16 cellular contexts compared by ENCODE assay signal in the genomic region with DNA sequence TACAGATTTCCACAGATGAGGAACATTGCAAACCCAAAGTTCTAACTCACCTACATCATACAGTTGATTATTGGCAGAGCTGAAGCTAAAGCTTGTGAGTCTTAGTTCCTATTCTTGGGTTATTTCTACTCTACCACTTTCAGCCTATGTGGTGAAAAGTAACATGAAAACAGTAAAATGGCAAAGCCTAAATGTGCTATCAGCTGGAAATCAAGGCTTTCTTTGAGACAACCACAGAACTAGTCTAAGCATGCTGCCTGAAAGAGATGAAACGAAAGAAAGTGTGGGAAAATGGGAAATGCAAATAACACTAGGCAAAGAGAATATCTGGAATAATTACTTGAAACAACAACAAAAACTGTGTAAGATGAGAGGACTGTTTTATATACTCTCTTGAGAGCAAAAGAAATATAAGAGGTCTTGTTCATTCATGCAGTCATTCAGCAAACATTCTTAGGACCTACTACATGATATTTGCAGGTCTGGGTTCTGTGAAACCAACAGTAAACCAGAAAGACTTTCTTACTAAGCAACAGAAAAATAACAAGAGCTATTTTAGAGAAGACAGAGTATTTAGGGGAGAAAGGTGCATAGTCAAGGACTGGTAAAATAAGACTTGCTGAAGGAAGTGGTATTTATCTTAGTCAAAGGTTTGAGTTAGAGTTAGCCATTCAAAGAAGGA.
DNase-seq lines count a peak whose midpoint lies in the region; ATAC-seq and TF ChIP-seq lines count a peak whose summit lies in the region.
"Had no signal": no experiment of that assay in that cellular context is flagged by ENCODE, and none has a peak within 500 bp of the region (broad histone marks: within the 10 kb centered on the region; RNA-seq: fewer than 3 reads in every experiment).

No MANE protein-coding gene starts in this region.

- no peaks in the 10 kb centered on the region for H3K27me3 ChIP-seq in dorsolateral prefrontal cortex
- H3K27me3 ChIP-seq: gastrocnemius medialis had no signal

- DNase-seq in activated CD8-positive, alpha-beta T cell treated with anti-CD3 and anti-CD28 coated beads for 36 hours: no peak
- DNase-seq in progenitor cell of endocrine pancreas (ENCODE audit: low spot score, unreplicated experiment) (no peak), dorsolateral prefrontal cortex (no peak)
- DNase-seq: activated CD4-positive, CD25-positive, alpha-beta regulatory T cell treated with anti-CD3 and anti-CD28 coated beads, Interleukin-2, amount 50 U/mL, for 72 hours; activated T-cell treated with anti-CD3 and anti-CD28 coated beads, Interleukin-2, amount 50 U/mL, for 72 hours; AML-193; anterior cingulate cortex; DMS79 treated with DMSO at 0.1 percent for 48 hours; effector CD8-positive, alpha-beta T cell; gastrocnemius medialis; kidney glomerular epithelial cell had no signal

- H3K4me3 ChIP-seq in dorsolateral prefrontal cortex: no peak overlapping the region
- H3K4me3 ChIP-seq: gastrocnemius medialis had no signal

- POLR2A ChIA-PET in activated CD8-positive, alpha-beta T cell treated with anti-CD3 and anti-CD28 coated beads for 36 hours (lab: Charles Lee): no interaction called here

- H3K27me3 Mint-ChIP-seq in activated CD8-positive, alpha-beta T cell treated with anti-CD3 and anti-CD28 coated beads for 36 hours: no peaks in the 10 kb centered on the region
- no peaks in the 10 kb centered on the region for H3K27me3 Mint-ChIP-seq in progenitor cell of endocrine pancreas

- no peak for TF ChIP-seq CTCF in activated CD8-positive, alpha-beta T cell treated with anti-CD3 and anti-CD28 coated beads for 36 hours (IDR thresholded peaks at IDR 0.05)
- no peak for TF ChIP-seq CTCF in progenitor cell of endocrine pancreas (IDR thresholded peaks at IDR 0.05; ENCODE audit: unreplicated experiment)
- no peak for TF ChIP-seq CTCF in dorsolateral prefrontal cortex (IDR thresholded peaks at IDR 0.05 in 54 of 56, conservative IDR thresholded peaks at IDR 0.05 in 2 of 56; ENCODE audit: low read depth in 1 of 56, partially characterized antibody in 56 of 56)

- H3K4me3 Mint-ChIP-seq in activated CD8-positive, alpha-beta T cell treated with anti-CD3 and anti-CD28 coated beads for 36 hours: no peak overlapping the region
- no peak overlapping the region for H3K4me3 Mint-ChIP-seq in progenitor cell of endocrine pancreas (ENCODE audit: low read depth)
- H3K4me3 Mint-ChIP-seq: activated T-cell treated with anti-CD3 and anti-CD28 coated beads, Interleukin-2, amount 50 U/mL, for 72 hours had no signal

- peaks cover 1% of the 10 kb centered on the region for H3K9me3 Mint-ChIP-seq in activated CD8-positive, alpha-beta T cell treated with anti-CD3 and anti-CD28 coated beads for 36 hours
- H3K9me3 Mint-ChIP-seq in progenitor cell of endocrine pancreas (ENCODE audit: low read depth): peaks cover 7% of the 10 kb centered on the region

- no peaks in the 10 kb centered on the region for H3K36me3 Mint-ChIP-seq in activated CD8-positive, alpha-beta T cell treated with anti-CD3 and anti-CD28 coated beads for 36 hours (ENCODE audit: low read depth)
- no peaks in the 10 kb centered on the region for H3K36me3 Mint-ChIP-seq in progenitor cell of endocrine pancreas (ENCODE audit: insufficient read depth)

- intact Hi-C loops in activated CD8-positive, alpha-beta T cell treated with anti-CD3 and anti-CD28 coated beads for 36 hours (cut with micrococcal nuclease): no loop called here
- intact Hi-C loops in dorsolateral prefrontal cortex (cut with DNase I): no loop called here

- H3K27ac ChIP-seq in dorsolateral prefrontal cortex: no peak overlapping the region
- H3K27ac ChIP-seq: gastrocnemius medialis had no signal

- CTCF ChIA-PET in activated CD8-positive, alpha-beta T cell treated with anti-CD3 and anti-CD28 coated beads for 36 hours (lab: Charles Lee): no interaction called here

- no peaks in the 10 kb centered on the region for H3K4me1 Mint-ChIP-seq in activated CD8-positive, alpha-beta T cell treated with anti-CD3 and anti-CD28 coated beads for 36 hours (ENCODE audit: low read depth)
- H3K4me1 Mint-ChIP-seq in progenitor cell of endocrine pancreas (ENCODE audit: low read depth): peaks cover 10% of the 10 kb centered on the region

- ATAC-seq in GM18858 (IDR thresholded peaks at IDR 0.05; ENCODE audit: unreplicated experiment): peak; percentile 85
- ATAC-seq in GM21515 (IDR thresholded peaks at IDR 0.05; ENCODE audit: unreplicated experiment): peak; percentile 78
- peak; percentile 83 for ATAC-seq in HG02973 (IDR thresholded peaks at IDR 0.05; ENCODE audit: unreplicated experiment)
- ATAC-seq in HG03558 (IDR thresholded peaks at IDR 0.05; ENCODE audit: extremely low read depth, unreplicated experiment): peak; percentile 71
- no peak for ATAC-seq in activated CD8-positive, alpha-beta T cell treated with anti-CD3 and anti-CD28 coated beads for 36 hours
- no peak for ATAC-seq in GM21737 (IDR thresholded peaks at IDR 0.05; ENCODE audit: unreplicated experiment)
- ATAC-seq: activated T-cell treated with anti-CD3 and anti-CD28 coated beads, Interleukin-2, amount 50 U/mL, for 72 hours; gastrocnemius medialis had no signal

- H3K27ac Mint-ChIP-seq in activated CD8-positive, alpha-beta T cell treated with anti-CD3 and anti-CD28 coated beads for 36 hours: no peak overlapping the region
- no peak overlapping the region for H3K27ac Mint-ChIP-seq in progenitor cell of endocrine pancreas
- H3K27ac Mint-ChIP-seq: activated T-cell treated with anti-CD3 and anti-CD28 coated beads, Interleukin-2, amount 50 U/mL, for 72 hours had no signal

Comparison
In these comparisons a context has a peak if more than half of its experiments do, and no peak if none do; other contexts are left out.
1. ATAC-seq: peak in GM18858 (single experiment), GM21515 (single experiment), HG02973 (single experiment) and HG03558 (single experiment); none in activated CD8-positive, alpha-beta T cell treated with anti-CD3 and anti-CD28 coated beads for 36 hours (single experiment) and GM21737 (single experiment).